Comparison of ENCODE assay signal across 8 cellular contexts in the genomic region with DNA sequence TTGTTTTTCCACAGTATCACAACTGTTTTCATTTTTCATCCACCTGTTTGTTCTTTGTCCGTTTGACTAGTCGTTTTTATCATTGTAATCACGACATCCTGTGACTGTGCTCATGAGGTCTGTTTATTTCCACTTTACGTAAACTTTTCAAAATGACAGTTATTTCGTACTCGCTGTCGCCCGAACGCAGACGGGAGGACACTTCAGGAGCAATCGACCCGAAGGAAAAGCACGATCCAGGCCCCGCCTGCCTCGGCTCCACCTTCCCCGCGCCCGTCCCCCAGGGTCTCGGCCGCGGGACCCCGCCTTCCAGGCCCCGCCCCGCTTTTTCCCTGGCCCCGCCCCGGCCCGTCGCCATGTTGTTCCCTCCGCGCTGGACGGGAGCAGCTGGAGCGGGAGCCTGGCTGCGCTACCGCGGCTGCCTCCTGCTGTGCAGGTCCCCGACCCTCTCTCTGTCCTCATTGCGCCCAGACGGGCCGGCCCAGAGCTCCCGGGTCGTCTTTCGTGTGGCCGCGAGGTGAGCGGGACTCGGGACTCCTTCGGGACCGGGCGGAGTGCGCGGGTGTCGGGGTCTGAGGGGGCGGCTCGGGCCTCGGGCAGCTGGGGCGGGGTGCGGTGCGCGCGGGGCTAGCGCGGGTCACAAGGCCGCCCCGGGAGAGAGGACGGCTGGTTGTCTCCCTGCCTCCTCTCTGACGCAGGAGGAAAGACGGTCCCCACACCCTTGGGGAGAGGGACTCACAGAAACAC. TPM values are rescaled to one million over a fixed set of nuclear protein-coding genes. Genes with fewer than 3 reads are reported as not detected.
DNase-seq lines count a peak whose midpoint lies in the region; ATAC-seq, FAIRE-seq and TF ChIP-seq lines count a peak whose summit lies in the region.

A gene with protein sequence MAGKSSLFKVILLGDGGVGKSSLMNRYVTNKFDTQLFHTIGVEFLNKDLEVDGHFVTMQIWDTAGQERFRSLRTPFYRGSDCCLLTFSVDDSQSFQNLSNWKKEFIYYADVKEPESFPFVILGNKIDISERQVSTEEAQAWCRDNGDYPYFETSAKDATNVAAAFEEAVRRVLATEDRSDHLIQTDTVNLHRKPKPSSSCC (plus strand): TSS at position 357 of the 747 bp plus-strand sequence. CDS start 19,619 bp downstream, outside the sequence.

- no peaks in the 10 kb centered on the region for H3K36me3 ChIP-seq in bronchial epithelial cell (ENCODE audit: control insufficient read depth, insufficient read depth, low read length)

- no peaks in the 10 kb centered on the region for H3K27me3 ChIP-seq in bronchial epithelial cell (ENCODE audit: control insufficient read depth, insufficient read depth, low read length)

- H3K27ac Mint-ChIP-seq in WTC11 (no peak within 1 kb of the TSS), immature natural killer cell (peak within 1 kb of the TSS; percentile 93 to 98 (median 96))

- no peaks in the 10 kb centered on the region for H3K36me3 Mint-ChIP-seq in WTC11
- H3K36me3 Mint-ChIP-seq in immature natural killer cell = no peaks in the 10 kb centered on the region

- CTCF ChIA-PET in WTC11 (lab: Charles Lee) = no interaction called here

- DNase-seq in NCI-H2196 treated with DMSO at 0.1 percent for 48 hours (lab: John Stamatoyannopoulos, UW; ENCODE audit: unreplicated experiment) (peak; percentile 45), WTC11 (ENCODE audit: low spot score) (peak; percentile 84), bronchial epithelial cell (ENCODE audit: low read depth) (peak; percentile 25), immature natural killer cell (peak; percentile 74 to 80 (median 80))
- DNase-seq in stimulated activated CD4-positive, alpha-beta T cell treated with anti-CD3 and anti-CD28 coated beads, Interleukin-12 subunit alpha, Interleukin-12 subunit beta, amount 100 ng/mL, for 24 hours (ENCODE audit: low read depth in 2 of 2) = peak; percentile 55 to 76

- FAIRE-seq in bronchial epithelial cell (lab: Jason Lieb, UNC) = no peak

- H3K4me3 Mint-ChIP-seq in WTC11 (peak within 1 kb of the TSS; percentile 87), immature natural killer cell (peak within 1 kb of the TSS; percentile 90 to 95 (median 94))

- H3K9me3 Mint-ChIP-seq in WTC11 = no peaks in the 10 kb centered on the region
- H3K9me3 Mint-ChIP-seq in immature natural killer cell = peaks cover 0 to 2% (median 0%) of the 10 kb centered on the region in 6 donors

- H3K27me3 Mint-ChIP-seq in WTC11 (ENCODE audit: low read depth) (peaks cover 19% of the 10 kb centered on the region), immature natural killer cell (ENCODE audit: low read depth in 3 of 3) (peaks cover 9 to 15% (median 13%) of the 10 kb centered on the region in 3 donors)

- peak; percentile 75 for ATAC-seq in GM18511 (IDR thresholded peaks at IDR 0.05; ENCODE audit: unreplicated experiment)
- peak; percentile 85 for ATAC-seq in HG03045 (IDR thresholded peaks at IDR 0.05; ENCODE audit: unreplicated experiment)
- ATAC-seq in WTC11 = peak; percentile 94

- peak within 1 kb of the TSS; percentile 73 for H3K4me3 ChIP-seq in bronchial epithelial cell (ENCODE audit: low read depth, low read length)

- POLR2A ChIA-PET in WTC11 (lab: Charles Lee) = interaction anchor here (0.6 kb wide), 1 partner anchor 46 kb away, joined by 5 read pairs; a partner anchor contains a TSS

- H3K4me1 Mint-ChIP-seq in WTC11 (peaks cover 32% of the 10 kb centered on the region), immature natural killer cell (peaks cover 54 to 66% of the 10 kb centered on the region in 2 donors)

- H3K27ac ChIP-seq in 22Rv1 = peak within 1 kb of the TSS; percentile 57

- TF ChIP-seq CTCF in 22Rv1 (IDR thresholded peaks at IDR 0.05) = no peak
- no peak for TF ChIP-seq CTCF in WTC11 (IDR thresholded peaks at IDR 0.05)
- no peak for TF ChIP-seq CTCF in bronchial epithelial cell (IDR thresholded peaks at IDR 0.05; ENCODE audit: insufficient read depth, low read length, severe bottlenecking)

TF ChIP-seq in WTC11, 78 proteins besides CTCF, POLR2A, EP300 and RAD21 (continues in another document):
- TF ChIP-seq, protein P1, sequence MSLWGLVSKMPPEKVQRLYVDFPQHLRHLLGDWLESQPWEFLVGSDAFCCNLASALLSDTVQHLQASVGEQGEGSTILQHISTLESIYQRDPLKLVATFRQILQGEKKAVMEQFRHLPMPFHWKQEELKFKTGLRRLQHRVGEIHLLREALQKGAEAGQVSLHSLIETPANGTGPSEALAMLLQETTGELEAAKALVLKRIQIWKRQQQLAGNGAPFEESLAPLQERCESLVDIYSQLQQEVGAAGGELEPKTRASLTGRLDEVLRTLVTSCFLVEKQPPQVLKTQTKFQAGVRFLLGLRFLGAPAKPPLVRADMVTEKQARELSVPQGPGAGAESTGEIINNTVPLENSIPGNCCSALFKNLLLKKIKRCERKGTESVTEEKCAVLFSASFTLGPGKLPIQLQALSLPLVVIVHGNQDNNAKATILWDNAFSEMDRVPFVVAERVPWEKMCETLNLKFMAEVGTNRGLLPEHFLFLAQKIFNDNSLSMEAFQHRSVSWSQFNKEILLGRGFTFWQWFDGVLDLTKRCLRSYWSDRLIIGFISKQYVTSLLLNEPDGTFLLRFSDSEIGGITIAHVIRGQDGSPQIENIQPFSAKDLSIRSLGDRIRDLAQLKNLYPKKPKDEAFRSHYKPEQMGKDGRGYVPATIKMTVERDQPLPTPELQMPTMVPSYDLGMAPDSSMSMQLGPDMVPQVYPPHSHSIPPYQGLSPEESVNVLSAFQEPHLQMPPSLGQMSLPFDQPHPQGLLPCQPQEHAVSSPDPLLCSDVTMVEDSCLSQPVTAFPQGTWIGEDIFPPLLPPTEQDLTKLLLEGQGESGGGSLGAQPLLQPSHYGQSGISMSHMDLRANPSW (CRISPR knock-in tag; conservative IDR thresholded peaks at IDR 0.05; ENCODE audit: low read depth) = no peak
- TF ChIP-seq JUN (CRISPR knock-in tag; IDR thresholded peaks at IDR 0.05) (no peak), FOXJ3 (CRISPR knock-in tag; IDR thresholded peaks at IDR 0.05; ENCODE audit: borderline replicate concordance) (no peak), ATF1 (CRISPR knock-in tag; IDR thresholded peaks at IDR 0.05) (no peak), ZNF317 (CRISPR knock-in tag; IDR thresholded peaks at IDR 0.05; ENCODE audit: borderline replicate concordance, low read depth) (0 out of 2 replicates have a peak, but pooled peaks have one; percentile 24), KAT7 (CRISPR knock-in tag; IDR thresholded peaks at IDR 0.05; ENCODE audit: borderline replicate concordance) (no peak), TEAD4 (CRISPR knock-in tag; IDR thresholded peaks at IDR 0.05) (no peak), ZNF396 (CRISPR knock-in tag; IDR thresholded peaks at IDR 0.05; ENCODE audit: borderline replicate concordance) (no peak), OVOL2 (CRISPR knock-in tag; IDR thresholded peaks at IDR 0.05; ENCODE audit: borderline replicate concordance) (no peak), PRRX2 (CRISPR knock-in tag; IDR thresholded peaks at IDR 0.05) (no peak), HMGA2 (CRISPR knock-in tag; IDR thresholded peaks at IDR 0.05) (no peak), SP1 (CRISPR knock-in tag; conservative IDR thresholded peaks at IDR 0.05) (peak; percentile 71), EMX1 (CRISPR knock-in tag; IDR thresholded peaks at IDR 0.05) (no peak), MYBL2 (CRISPR knock-in tag; IDR thresholded peaks at IDR 0.05) (0 out of 2 replicates have a peak, but pooled peaks have one; percentile 26), TCF7 (CRISPR knock-in tag; IDR thresholded peaks at IDR 0.05; ENCODE audit: low read depth) (no peak), SMAD3 (CRISPR knock-in tag; IDR thresholded peaks at IDR 0.05; ENCODE audit: borderline replicate concordance) (no peak), ZNF423 (CRISPR knock-in tag; IDR thresholded peaks at IDR 0.05) (peak; percentile 38; the same call in 1 of the 2 replicates)
- TF ChIP-seq, protein P2, sequence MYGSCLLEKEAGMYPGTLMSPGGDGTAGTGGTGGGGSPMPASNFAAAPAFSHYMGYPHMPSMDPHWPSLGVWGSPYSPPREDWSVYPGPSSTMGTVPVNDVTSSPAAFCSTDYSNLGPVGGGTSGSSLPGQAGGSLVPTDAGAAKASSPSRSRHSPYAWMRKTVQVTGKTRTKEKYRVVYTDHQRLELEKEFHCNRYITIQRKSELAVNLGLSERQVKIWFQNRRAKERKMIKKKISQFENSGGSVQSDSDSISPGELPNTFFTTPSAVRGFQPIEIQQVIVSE (CRISPR knock-in tag; IDR thresholded peaks at IDR 0.05; ENCODE audit: borderline replicate concordance) = no peak
- TF ChIP-seq, protein P3, sequence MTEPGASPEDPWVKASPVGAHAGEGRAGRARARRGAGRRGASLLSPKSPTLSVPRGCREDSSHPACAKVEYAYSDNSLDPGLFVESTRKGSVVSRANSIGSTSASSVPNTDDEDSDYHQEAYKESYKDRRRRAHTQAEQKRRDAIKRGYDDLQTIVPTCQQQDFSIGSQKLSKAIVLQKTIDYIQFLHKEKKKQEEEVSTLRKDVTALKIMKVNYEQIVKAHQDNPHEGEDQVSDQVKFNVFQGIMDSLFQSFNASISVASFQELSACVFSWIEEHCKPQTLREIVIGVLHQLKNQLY (CRISPR knock-in tag; IDR thresholded peaks at IDR 0.05) = no peak
- TF ChIP-seq, protein P4, sequence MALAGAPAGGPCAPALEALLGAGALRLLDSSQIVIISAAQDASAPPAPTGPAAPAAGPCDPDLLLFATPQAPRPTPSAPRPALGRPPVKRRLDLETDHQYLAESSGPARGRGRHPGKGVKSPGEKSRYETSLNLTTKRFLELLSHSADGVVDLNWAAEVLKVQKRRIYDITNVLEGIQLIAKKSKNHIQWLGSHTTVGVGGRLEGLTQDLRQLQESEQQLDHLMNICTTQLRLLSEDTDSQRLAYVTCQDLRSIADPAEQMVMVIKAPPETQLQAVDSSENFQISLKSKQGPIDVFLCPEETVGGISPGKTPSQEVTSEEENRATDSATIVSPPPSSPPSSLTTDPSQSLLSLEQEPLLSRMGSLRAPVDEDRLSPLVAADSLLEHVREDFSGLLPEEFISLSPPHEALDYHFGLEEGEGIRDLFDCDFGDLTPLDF (CRISPR knock-in tag; IDR thresholded peaks at IDR 0.05) = no peak

RNA-seq across cellular contexts. Expression of the gene that starts here (rescaled TPM):
- 18.9 to 26.3 TPM (median 20.7 TPM) in 3 replicates for total RNA-seq in WTC11 (2021)
- 43.4 and 57.6 TPM in 2 replicates for total RNA-seq in bronchial epithelial cell
- 10 to 100 TPM; 45.8 to 70.2 (median 48.0) TPM for polyA plus RNA-seq in immature natural killer cell

Comparison
In these comparisons a context has a peak if more than half of its experiments do, and no peak if none do; other contexts are left out.
1. Peak in every context shown above with its lines: DNase-seq, ATAC-seq, H3K4me3 ChIP-seq and H3K27ac ChIP-seq.
2. DNase-seq: peak in every context shown above with its lines; median percentile 84 in WTC11; 80 in immature natural killer cell; 66 in stimulated activated CD4-positive, alpha-beta T cell treated with anti-CD3 and anti-CD28 coated beads, Interleukin-12 subunit alpha, Interleukin-12 subunit beta, amount 100 ng/mL, for 24 hours; 45 in NCI-H2196 treated with DMSO at 0.1 percent for 48 hours; 25 in bronchial epithelial cell.